In the genomic region with DNA sequence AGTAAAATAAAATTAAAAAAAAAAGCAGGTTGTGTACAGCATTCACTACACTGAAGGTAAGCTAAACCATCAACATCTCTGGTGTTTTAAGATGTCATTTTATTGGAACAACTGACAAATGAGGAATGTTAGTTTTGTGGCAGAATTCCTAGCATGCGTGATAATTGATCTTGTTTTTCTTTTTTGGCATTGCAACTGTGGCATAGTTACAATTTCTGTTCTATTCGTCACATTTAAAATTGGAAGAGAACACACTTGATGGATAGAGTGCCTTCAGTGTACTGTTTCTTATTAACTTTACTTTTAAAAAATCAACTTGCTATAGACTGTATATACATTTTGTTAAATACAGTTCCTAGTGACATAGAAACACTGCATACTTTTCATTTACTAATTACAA, we compare ENCODE assay signal across 16 cellular contexts. TPM values are rescaled to one million over a fixed set of nuclear protein-coding genes. Genes with fewer than 3 reads are reported as not detected.
DNase-seq lines count a peak whose midpoint lies in the region; ATAC-seq and TF ChIP-seq lines count a peak whose summit lies in the region.
"Had no signal": no experiment of that assay in that cellular context is flagged by ENCODE, and none has a peak within 500 bp of the region (broad histone marks: within the 10 kb centered on the region; RNA-seq: fewer than 3 reads in every experiment).

No MANE protein-coding gene starts in this region.

- DNase-seq in activated CD4-positive, alpha-beta T cell treated with anti-CD3 and anti-CD28 coated beads for 36 hours: no peak
- no peak for DNase-seq in activated CD4-positive, alpha-beta T cell treated with anti-CD3 and anti-CD28 coated beads for 4 hours
- peak; percentile 64 for DNase-seq in fibroblast of peridontal ligament (ENCODE audit: extremely low read depth)
- DNase-seq in glomerular visceral epithelial cell (ENCODE audit: extremely low spot score): no peak
- no peak for DNase-seq in HAP-1 (ENCODE audit: low spot score in 2 of 2)
- no peak for DNase-seq in D341Med (ENCODE audit: low spot score)
- DNase-seq: IMR-90, NCI-H1417, NCI-H1930, NCI-H526 treated with DMSO at 0.1 percent for 48 hours, Right ventricle myocardium superior had no signal

- H3K9me3 ChIP-seq in subcutaneous abdominal adipose tissue (ENCODE audit: control insufficient read depth in 5 of 5, low read length in 5 of 5) (no peaks in the 10 kb centered on the region), HAP-1 (no peaks in the 10 kb centered on the region)

- H3K4me3 Mint-ChIP-seq in activated CD4-positive, alpha-beta T cell treated with anti-CD3 and anti-CD28 coated beads for 36 hours: no peak overlapping the region

- H3K36me3 ChIP-seq in subcutaneous abdominal adipose tissue (ENCODE audit: control insufficient read depth in 5 of 5, insufficient read depth in 5 of 5, low read length in 5 of 5) (no peaks in the 10 kb centered on the region), HAP-1 (replicated peaks) (no peaks in the 10 kb centered on the region)

- CTCF ChIA-PET in activated CD4-positive, alpha-beta T cell treated with anti-CD3 and anti-CD28 coated beads for 36 hours (lab: Charles Lee): no interaction called here

- ATAC-seq in activated CD4-positive, alpha-beta T cell treated with anti-CD3 and anti-CD28 coated beads for 36 hours: no peak
- peak; percentile 61 for ATAC-seq in SK-N-SH treated with all-trans-retinoic acid at 6 μM for 48 hours
- ATAC-seq: HCT116 had no signal

- H3K27me3 Mint-ChIP-seq in activated CD4-positive, alpha-beta T cell treated with anti-CD3 and anti-CD28 coated beads for 36 hours: no peaks in the 10 kb centered on the region

- in situ Hi-C loops in HAP-1 (cut with MboI; ENCODE audit: low sequenced_read_pairs): no loop called here

- H3K27ac ChIP-seq in subcutaneous abdominal adipose tissue (ENCODE audit: low read depth, low read length): peak overlapping the region; percentile 60
- H3K27ac ChIP-seq: 22Rv1, C4-2B had no signal

- no peak overlapping the region for H3K9ac ChIP-seq in subcutaneous abdominal adipose tissue (ENCODE audit: low read length in 5 of 5)

- no peaks in the 10 kb centered on the region for H3K9me3 Mint-ChIP-seq in activated CD4-positive, alpha-beta T cell treated with anti-CD3 and anti-CD28 coated beads for 36 hours (ENCODE audit: low read depth)

- intact Hi-C loops in activated CD4-positive, alpha-beta T cell treated with anti-CD3 and anti-CD28 coated beads for 36 hours (cut with DNase I, micrococcal nuclease): no loop called here

- H3K36me3 Mint-ChIP-seq in activated CD4-positive, alpha-beta T cell treated with anti-CD3 and anti-CD28 coated beads for 36 hours (ENCODE audit: low read depth): peaks cover 3% of the 10 kb centered on the region

- H3K4me1 ChIP-seq in subcutaneous abdominal adipose tissue (ENCODE audit: control insufficient read depth in 5 of 5, insufficient read depth in 5 of 5, low read length in 5 of 5) (peaks cover 0 to 26% (median 17%) of the 10 kb centered on the region in 5 donors), HAP-1 (no peaks in the 10 kb centered on the region)

- peak overlapping the region; percentile 35 for H3K27ac Mint-ChIP-seq in activated CD4-positive, alpha-beta T cell treated with anti-CD3 and anti-CD28 coated beads for 36 hours

- no peaks in the 10 kb centered on the region for H3K27me3 ChIP-seq in subcutaneous abdominal adipose tissue (ENCODE audit: control insufficient read depth in 5 of 5, insufficient read depth in 4 of 5, low read length in 5 of 5)
- H3K27me3 ChIP-seq in HAP-1 (ENCODE audit: low read depth): no peaks in the 10 kb centered on the region; the same call in 1 of the 2 replicates

- POLR2A ChIA-PET in activated CD4-positive, alpha-beta T cell treated with anti-CD3 and anti-CD28 coated beads for 36 hours (lab: Charles Lee): no interaction called here

- H3K4me3 ChIP-seq in subcutaneous abdominal adipose tissue (ENCODE audit: low read depth in 1 of 5, low read length in 5 of 5) (no peak overlapping the region), HAP-1 (no peak overlapping the region)

- peaks cover 26% of the 10 kb centered on the region for H3K4me1 Mint-ChIP-seq in activated CD4-positive, alpha-beta T cell treated with anti-CD3 and anti-CD28 coated beads for 36 hours

TF ChIP-seq in SK-N-SH treated with all-trans-retinoic acid at 6 μM for 48 hours, 23 proteins besides CTCF, POLR2A, EP300 and RAD21:
- TF ChIP-seq RARB (CRISPR knock-in tag; IDR thresholded peaks at IDR 0.05) (no peak), TCF4 (CRISPR knock-in tag; IDR thresholded peaks at IDR 0.05; ENCODE audit: borderline replicate concordance) (no peak), ZC3H10 (CRISPR knock-in tag; IDR thresholded peaks at IDR 0.05) (no peak), ARNTL (CRISPR knock-in tag; IDR thresholded peaks at IDR 0.05; ENCODE audit: borderline replicate concordance, low read depth) (no peak), ZFP30 (CRISPR knock-in tag; IDR thresholded peaks at IDR 0.05) (no peak), OSR1 (CRISPR knock-in tag; IDR thresholded peaks at IDR 0.05) (no peak), ZNF8 (CRISPR knock-in tag; IDR thresholded peaks at IDR 0.05) (no peak), ISL1 (CRISPR knock-in tag; IDR thresholded peaks at IDR 0.05) (no peak), ZFP3 (CRISPR knock-in tag; IDR thresholded peaks at IDR 0.05) (no peak), ZNF565 (CRISPR knock-in tag; conservative IDR thresholded peaks at IDR 0.05; ENCODE audit: low read depth) (no peak), BACH2 (CRISPR knock-in tag; IDR thresholded peaks at IDR 0.05; ENCODE audit: borderline replicate concordance) (no peak)
- TF ChIP-seq, protein P1, sequence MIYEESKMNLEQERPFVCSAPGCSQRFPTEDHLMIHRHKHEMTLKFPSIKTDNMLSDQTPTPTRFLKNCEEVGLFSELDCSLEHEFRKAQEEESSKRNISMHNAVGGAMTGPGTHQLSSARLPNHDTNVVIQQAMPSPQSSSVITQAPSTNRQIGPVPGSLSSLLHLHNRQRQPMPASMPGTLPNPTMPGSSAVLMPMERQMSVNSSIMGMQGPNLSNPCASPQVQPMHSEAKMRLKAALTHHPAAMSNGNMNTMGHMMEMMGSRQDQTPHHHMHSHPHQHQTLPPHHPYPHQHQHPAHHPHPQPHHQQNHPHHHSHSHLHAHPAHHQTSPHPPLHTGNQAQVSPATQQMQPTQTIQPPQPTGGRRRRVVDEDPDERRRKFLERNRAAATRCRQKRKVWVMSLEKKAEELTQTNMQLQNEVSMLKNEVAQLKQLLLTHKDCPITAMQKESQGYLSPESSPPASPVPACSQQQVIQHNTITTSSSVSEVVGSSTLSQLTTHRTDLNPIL (CRISPR knock-in tag; IDR thresholded peaks at IDR 0.05; ENCODE audit: low read depth): no peak
- TF ChIP-seq, protein P2, sequence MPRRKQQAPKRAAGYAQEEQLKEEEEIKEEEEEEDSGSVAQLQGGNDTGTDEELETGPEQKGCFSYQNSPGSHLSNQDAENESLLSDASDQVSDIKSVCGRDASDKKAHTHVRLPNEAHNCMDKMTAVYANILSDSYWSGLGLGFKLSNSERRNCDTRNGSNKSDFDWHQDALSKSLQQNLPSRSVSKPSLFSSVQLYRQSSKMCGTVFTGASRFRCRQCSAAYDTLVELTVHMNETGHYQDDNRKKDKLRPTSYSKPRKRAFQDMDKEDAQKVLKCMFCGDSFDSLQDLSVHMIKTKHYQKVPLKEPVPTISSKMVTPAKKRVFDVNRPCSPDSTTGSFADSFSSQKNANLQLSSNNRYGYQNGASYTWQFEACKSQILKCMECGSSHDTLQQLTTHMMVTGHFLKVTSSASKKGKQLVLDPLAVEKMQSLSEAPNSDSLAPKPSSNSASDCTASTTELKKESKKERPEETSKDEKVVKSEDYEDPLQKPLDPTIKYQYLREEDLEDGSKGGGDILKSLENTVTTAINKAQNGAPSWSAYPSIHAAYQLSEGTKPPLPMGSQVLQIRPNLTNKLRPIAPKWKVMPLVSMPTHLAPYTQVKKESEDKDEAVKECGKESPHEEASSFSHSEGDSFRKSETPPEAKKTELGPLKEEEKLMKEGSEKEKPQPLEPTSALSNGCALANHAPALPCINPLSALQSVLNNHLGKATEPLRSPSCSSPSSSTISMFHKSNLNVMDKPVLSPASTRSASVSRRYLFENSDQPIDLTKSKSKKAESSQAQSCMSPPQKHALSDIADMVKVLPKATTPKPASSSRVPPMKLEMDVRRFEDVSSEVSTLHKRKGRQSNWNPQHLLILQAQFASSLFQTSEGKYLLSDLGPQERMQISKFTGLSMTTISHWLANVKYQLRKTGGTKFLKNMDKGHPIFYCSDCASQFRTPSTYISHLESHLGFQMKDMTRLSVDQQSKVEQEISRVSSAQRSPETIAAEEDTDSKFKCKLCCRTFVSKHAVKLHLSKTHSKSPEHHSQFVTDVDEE (CRISPR knock-in tag; IDR thresholded peaks at IDR 0.05): no peak

RNA-seq across cellular contexts. Expression of a gene that starts 43.6 kb away (rescaled TPM):
- total RNA-seq in activated CD4-positive, alpha-beta T cell treated with anti-CD3 and anti-CD28 coated beads for 36 hours: under 1 TPM; 0.47 to 0.50 TPM
- total RNA-seq: Right ventricle myocardium superior had no signal
